Comparison of ENCODE assay signal across 26 cellular contexts in the genomic region with DNA sequence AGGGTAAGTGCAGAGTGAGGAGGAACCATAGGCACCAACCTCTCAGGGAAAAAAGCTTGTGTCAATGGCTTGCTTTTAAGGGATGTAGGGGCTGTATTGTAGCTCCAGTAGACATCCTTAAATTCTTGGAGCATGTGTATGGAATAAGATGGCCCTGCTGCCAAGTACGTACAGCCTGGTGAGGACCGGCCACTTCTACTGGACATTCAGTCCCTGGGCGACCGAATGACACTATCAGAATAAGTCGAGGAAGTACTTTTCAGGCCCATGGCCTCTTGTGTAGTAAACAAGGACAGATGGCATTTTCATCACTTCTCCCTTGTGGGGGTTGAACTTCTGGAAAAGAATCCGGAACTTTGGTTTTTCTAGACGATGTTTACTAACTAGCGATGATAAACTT. TPM values are rescaled to one million over a fixed set of nuclear protein-coding genes. Genes with fewer than 3 reads are reported as not detected.
"Had no signal": no experiment of that assay in that cellular context is flagged by ENCODE, and none has a peak within 500 bp of the region (broad histone marks: within the 10 kb centered on the region; RNA-seq: fewer than 3 reads in every experiment).

No MANE protein-coding gene starts in this region.

- DNase-seq: Kasumi-1, MM.1S, NCI-H1092 treated with DMSO at 0.1 percent for 48 hours, NCI-H1436, NCI-H187, NCI-H2029, NCI-H2081 treated with DMSO at 0.1 percent for 48 hours, NCI-H2171, NCI-H226, NCI-H446, NCI-H510A, NCI-H524 treated with DMSO at 0.1 percent for 48 hours, NCI-H69, NCI-H774, PC-3, SIG-M5 had no signal

- ATAC-seq: K562, Panc1, PC-3 had no signal

- H3K27ac ChIP-seq: KMS-11, RWPE1, SJSA1, SK-N-MC had no signal

- H3K9me3 ChIP-seq: SJSA1 had no signal

- H3K4me3 ChIP-seq: K562, SJSA1, SK-N-MC had no signal

- H3K4me1 ChIP-seq: SJSA1 had no signal

- H3K9ac ChIP-seq: KMS-11 had no signal

- H3K4me2 ChIP-seq: KMS-11 had no signal

- H3K36me3 ChIP-seq: SJSA1 had no signal

- H3K27me3 ChIP-seq: SJSA1 had no signal

RNA-seq across cellular contexts. Expression of a gene that starts 32.8 kb away (rescaled TPM):
- total RNA-seq: HT1080, K562, M059J, OCI-LY7, PC-3, SJSA1 had no signal
- polyA plus RNA-seq: IgD-negative memory B cell, K562 had no signal

RNA-seq across cellular contexts. Expression of a gene that starts 51.4 kb away (rescaled TPM):
- total RNA-seq: HT1080, K562, OCI-LY7, SJSA1 had no signal
- polyA plus RNA-seq: IgD-negative memory B cell, K562 had no signal
